Comparison of ENCODE assay signal across 8 cellular contexts in the genomic region with DNA sequence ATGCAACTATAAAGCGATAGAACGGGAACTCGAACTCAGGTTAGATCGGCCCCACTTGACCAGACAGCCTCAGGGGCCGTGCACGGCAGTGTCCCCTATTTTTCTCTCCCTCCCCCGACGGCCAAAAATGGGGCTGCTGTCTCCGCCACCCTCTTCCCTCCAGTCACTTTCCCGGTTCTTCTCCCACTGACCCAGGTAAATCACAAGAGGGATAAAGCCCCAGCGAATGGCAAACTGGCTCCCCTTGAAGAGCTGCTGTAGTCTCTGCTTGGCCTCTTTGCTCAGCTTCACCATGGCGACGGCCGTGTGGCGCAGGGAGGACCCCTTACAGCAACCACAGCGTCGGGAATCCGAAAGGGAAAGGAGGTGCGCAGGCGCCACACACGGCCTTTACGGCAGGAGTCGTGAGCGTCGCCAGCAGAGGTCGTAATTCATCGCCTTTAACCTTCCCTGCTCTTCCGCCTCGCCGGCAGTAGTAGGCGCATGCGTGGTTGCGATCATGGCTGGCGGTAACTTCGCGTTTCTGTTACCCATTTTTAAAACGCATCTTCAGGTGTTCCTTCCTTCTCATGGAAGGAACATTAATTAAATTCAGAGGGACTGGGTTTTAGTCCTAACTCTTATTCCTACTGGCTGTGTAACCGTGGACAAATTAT. TPM values are rescaled to one million over a fixed set of nuclear protein-coding genes. Genes with fewer than 3 reads are reported as not detected.
A peak's percentile ranks its signal among the peaks of the same experiment; 100 is the strongest.
DNase-seq lines count a peak whose midpoint lies in the region; ATAC-seq and TF ChIP-seq lines count a peak whose summit lies in the region.

TSS of gene TOMM7 (minus strand) at position 364 of the 656 bp plus-strand sequence. CDS start at position 294, 70 bp downstream.

- no peaks in the 10 kb centered on the region for H3K9me3 Mint-ChIP-seq in activated T-cell treated with anti-CD3 and anti-CD28 coated beads, Interleukin-2, amount 50 U/mL, for 24 hours

- TF ChIP-seq POLR2A in erythroblast (IDR thresholded peaks at IDR 0.05; ENCODE audit: low read length) = peak; percentile 94

- peak within 1 kb of the TSS; percentile 82 to 97 for H3K9ac ChIP-seq in mucosa of rectum (ENCODE audit: low read depth in 1 of 2, low read length in 2 of 2)

- peak; percentile 82 for ATAC-seq in GM21717 (IDR thresholded peaks at IDR 0.05; ENCODE audit: unreplicated experiment)

- peaks cover 5 to 7% of the 10 kb centered on the region in 2 donors for H3K27me3 ChIP-seq in mucosa of rectum (ENCODE audit: control insufficient read depth in 2 of 2, insufficient read depth in 2 of 2, low read length in 2 of 2)

- peak within 1 kb of the TSS; percentile 35 to 77 for H3K27ac ChIP-seq in mucosa of rectum (ENCODE audit: low read depth in 2 of 2, low read length in 2 of 2)

- no peaks in the 10 kb centered on the region for H3K9me3 ChIP-seq in mucosa of rectum (ENCODE audit: control insufficient read depth in 2 of 2, low read length in 2 of 2)

- H3K27ac Mint-ChIP-seq in activated T-cell treated with anti-CD3 and anti-CD28 coated beads, Interleukin-2, amount 50 U/mL, for 24 hours = peak within 1 kb of the TSS; percentile 97

- H3K36me3 ChIP-seq in mucosa of rectum (ENCODE audit: control insufficient read depth in 2 of 2, insufficient read depth in 2 of 2, low read length in 2 of 2) = no peaks in the 10 kb centered on the region

- H3K4me1 Mint-ChIP-seq in activated T-cell treated with anti-CD3 and anti-CD28 coated beads, Interleukin-2, amount 50 U/mL, for 24 hours (ENCODE audit: low read depth) = peaks cover 43% of the 10 kb centered on the region

- H3K4me3 ChIP-seq in mucosa of rectum (ENCODE audit: low read length in 2 of 2) = peak within 1 kb of the TSS; percentile 93 to 99

- in situ Hi-C loops in KBM-7 (cut with MboI; ENCODE audit: low pct_unique_long_range_greater_than_20kb, low sequenced_read_pairs) = no loop called here

- H3K4me1 ChIP-seq in mucosa of rectum (ENCODE audit: control insufficient read depth in 2 of 2, insufficient read depth in 2 of 2, low read length in 2 of 2) = peaks cover 3 to 5% of the 10 kb centered on the region in 2 donors

- H3K36me3 Mint-ChIP-seq in activated T-cell treated with anti-CD3 and anti-CD28 coated beads, Interleukin-2, amount 50 U/mL, for 24 hours (ENCODE audit: low read depth) = peaks cover 34% of the 10 kb centered on the region

- H3K27me3 Mint-ChIP-seq in activated T-cell treated with anti-CD3 and anti-CD28 coated beads, Interleukin-2, amount 50 U/mL, for 24 hours = peaks cover 29% of the 10 kb centered on the region

- H3K4me3 Mint-ChIP-seq in activated T-cell treated with anti-CD3 and anti-CD28 coated beads, Interleukin-2, amount 50 U/mL, for 24 hours = peak within 1 kb of the TSS; percentile 98

- DNase-seq in DMS53 treated with DMSO at 0.1 percent for 48 hours (lab: John Stamatoyannopoulos, UW; ENCODE audit: unreplicated experiment) (peak; percentile 99), KBM-7 (peak; percentile 98), erythroblast (lab: John Stamatoyannopoulos, UW) (peak; percentile 98 to 99)
- DNase-seq in activated T-cell treated with anti-CD3 and anti-CD28 coated beads, Interleukin-2, amount 50 U/mL, for 24 hours = peak; percentile 85
- peak; percentile 88 for DNase-seq in stimulated activated CD8-positive, alpha-beta memory T cell treated with anti-CD3 and anti-CD28 coated beads, Interleukin-4, amount 100 ng/mL, for 48 hours

TF ChIP-seq in PFSK-1, 5 proteins besides CTCF, POLR2A, EP300 and RAD21:
- peak; percentile 36 to 72; a peak in 1 of 4 replicates for TF ChIP-seq REST (IDR thresholded peaks at IDR 0.05; ENCODE audit: insufficient read depth in 1 of 2, low read depth in 2 of 2, low read length in 2 of 2)
- peak; percentile 93 for TF ChIP-seq POLR2AphosphoS5 (IDR thresholded peaks at IDR 0.05; ENCODE audit: low read depth, low read length)
- no peak for TF ChIP-seq SIN3A (IDR thresholded peaks at IDR 0.05; ENCODE audit: borderline replicate concordance, insufficient read depth, low read length)
- peak; percentile 35 for TF ChIP-seq FOXP2 (optimal IDR thresholded peaks at IDR 0.05; ENCODE audit: borderline replicate concordance, extremely low read depth, extremely low read length, insufficient read depth)
- TF ChIP-seq TAF1 (IDR thresholded peaks at IDR 0.05; ENCODE audit: borderline replicate concordance, insufficient read depth, low read length) = peak; percentile 97

RNA-seq across cellular contexts. Expression of gene TOMM7, which starts in this region (rescaled TPM):
- 650 TPM for polyA plus RNA-seq in PFSK-1 (2012; ENCODE audit: insufficient read length, low read depth)

Comparison
In these comparisons a context has a peak if more than half of its experiments do, and no peak if none do; other contexts are left out.
1. Peak in every context shown above with its lines: DNase-seq, ATAC-seq, H3K4me3 ChIP-seq and H3K27ac ChIP-seq.